ENCODE assay signal across 2 cellular contexts in the genomic region with DNA sequence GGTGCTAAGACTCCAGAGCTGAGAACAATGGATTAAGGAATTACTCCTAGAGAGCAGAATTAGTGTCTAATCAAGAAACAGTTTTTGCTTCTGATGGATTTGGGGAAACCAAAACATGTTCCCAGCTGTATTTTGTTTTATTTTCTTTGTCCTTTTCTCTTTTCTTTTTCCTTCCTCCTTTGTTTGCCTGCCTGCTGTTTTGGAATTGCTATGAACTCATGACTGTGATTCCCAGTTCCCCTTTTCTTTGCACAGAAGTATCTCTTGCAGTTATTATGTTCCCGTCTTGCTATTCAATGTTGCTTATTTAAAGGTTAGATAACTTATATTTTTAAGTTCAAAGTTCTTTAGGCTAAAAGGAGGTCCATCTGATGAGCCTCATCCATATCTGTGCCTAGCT.
TF ChIP-seq lines count a peak whose summit lies in the region.

No MANE protein-coding gene starts in this region.

TF ChIP-seq in H1, 55 proteins besides CTCF, POLR2A, EP300 and RAD21:
- no peak for TF ChIP-seq CREB1 (IDR thresholded peaks at IDR 0.05)
- no peak for TF ChIP-seq SP1 (IDR thresholded peaks at IDR 0.05; ENCODE audit: low read depth, low read length)
- TF ChIP-seq TBP (IDR thresholded peaks at IDR 0.05; ENCODE audit: low read depth, low read length): no peak
- TF ChIP-seq KDM4A (IDR thresholded peaks at IDR 0.05; ENCODE audit: low read depth, low read length, severe bottlenecking): no peak
- no peak for TF ChIP-seq YY1 (IDR thresholded peaks at IDR 0.05; ENCODE audit: low read depth, low read length)
- TF ChIP-seq FOSL1 (IDR thresholded peaks at IDR 0.05; ENCODE audit: insufficient read depth, low read depth, low read length): no peak
- no peak for TF ChIP-seq SIRT6 (IDR thresholded peaks at IDR 0.05; ENCODE audit: low read length)
- no peak for TF ChIP-seq SP4 (IDR thresholded peaks at IDR 0.05; ENCODE audit: low read length)
- TF ChIP-seq ASH2L (IDR thresholded peaks at IDR 0.05; ENCODE audit: low read length): no peak
- TF ChIP-seq CBX8 (IDR thresholded peaks at IDR 0.05; ENCODE audit: borderline replicate concordance, low read depth, low read length): no peak
- TF ChIP-seq RBBP5 (IDR thresholded peaks at IDR 0.05; ENCODE audit: borderline replicate concordance, low read depth, low read length): no peak
- TF ChIP-seq TEAD4 (IDR thresholded peaks at IDR 0.05; ENCODE audit: low read depth, low read length): no peak
- no peak for TF ChIP-seq MAFK (IDR thresholded peaks at IDR 0.05; ENCODE audit: low read depth, low read length)
- no peak for TF ChIP-seq TAF1 (IDR thresholded peaks at IDR 0.05; ENCODE audit: low read depth, low read length)
- no peak for TF ChIP-seq JUN (IDR thresholded peaks at IDR 0.05; ENCODE audit: low read depth, low read length)
- no peak for TF ChIP-seq NANOG (IDR thresholded peaks at IDR 0.05; ENCODE audit: insufficient read depth, low read depth, low read length, poor library complexity, severe bottlenecking)
- no peak for TF ChIP-seq CHD7 (IDR thresholded peaks at IDR 0.05; ENCODE audit: insufficient replicate concordance, low read length)
- no peak for TF ChIP-seq CHD2 (IDR thresholded peaks at IDR 0.05; ENCODE audit: low read length)
- TF ChIP-seq CHD1 (IDR thresholded peaks at IDR 0.05; ENCODE audit: low read depth, low read length): no peak
- no peak for TF ChIP-seq KDM1A (IDR thresholded peaks at IDR 0.05; ENCODE audit: borderline replicate concordance, low read length)
TF ChIP-seq in H1: peak in this region for 0.

TF ChIP-seq in SK-N-SH treated with all-trans-retinoic acid at 6 μM for 48 hours, 23 proteins besides CTCF, POLR2A, EP300 and RAD21:
- no peak for TF ChIP-seq OSR1 (CRISPR knock-in tag; IDR thresholded peaks at IDR 0.05)
- no peak for TF ChIP-seq TOX (CRISPR knock-in tag; IDR thresholded peaks at IDR 0.05; ENCODE audit: borderline replicate concordance)
- TF ChIP-seq, protein P1, sequence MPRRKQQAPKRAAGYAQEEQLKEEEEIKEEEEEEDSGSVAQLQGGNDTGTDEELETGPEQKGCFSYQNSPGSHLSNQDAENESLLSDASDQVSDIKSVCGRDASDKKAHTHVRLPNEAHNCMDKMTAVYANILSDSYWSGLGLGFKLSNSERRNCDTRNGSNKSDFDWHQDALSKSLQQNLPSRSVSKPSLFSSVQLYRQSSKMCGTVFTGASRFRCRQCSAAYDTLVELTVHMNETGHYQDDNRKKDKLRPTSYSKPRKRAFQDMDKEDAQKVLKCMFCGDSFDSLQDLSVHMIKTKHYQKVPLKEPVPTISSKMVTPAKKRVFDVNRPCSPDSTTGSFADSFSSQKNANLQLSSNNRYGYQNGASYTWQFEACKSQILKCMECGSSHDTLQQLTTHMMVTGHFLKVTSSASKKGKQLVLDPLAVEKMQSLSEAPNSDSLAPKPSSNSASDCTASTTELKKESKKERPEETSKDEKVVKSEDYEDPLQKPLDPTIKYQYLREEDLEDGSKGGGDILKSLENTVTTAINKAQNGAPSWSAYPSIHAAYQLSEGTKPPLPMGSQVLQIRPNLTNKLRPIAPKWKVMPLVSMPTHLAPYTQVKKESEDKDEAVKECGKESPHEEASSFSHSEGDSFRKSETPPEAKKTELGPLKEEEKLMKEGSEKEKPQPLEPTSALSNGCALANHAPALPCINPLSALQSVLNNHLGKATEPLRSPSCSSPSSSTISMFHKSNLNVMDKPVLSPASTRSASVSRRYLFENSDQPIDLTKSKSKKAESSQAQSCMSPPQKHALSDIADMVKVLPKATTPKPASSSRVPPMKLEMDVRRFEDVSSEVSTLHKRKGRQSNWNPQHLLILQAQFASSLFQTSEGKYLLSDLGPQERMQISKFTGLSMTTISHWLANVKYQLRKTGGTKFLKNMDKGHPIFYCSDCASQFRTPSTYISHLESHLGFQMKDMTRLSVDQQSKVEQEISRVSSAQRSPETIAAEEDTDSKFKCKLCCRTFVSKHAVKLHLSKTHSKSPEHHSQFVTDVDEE (CRISPR knock-in tag; IDR thresholded peaks at IDR 0.05): no peak
- no peak for TF ChIP-seq ESRRG (CRISPR knock-in tag; IDR thresholded peaks at IDR 0.05)
- no peak for TF ChIP-seq PATZ1 (CRISPR knock-in tag; IDR thresholded peaks at IDR 0.05; ENCODE audit: borderline replicate concordance)
